ENCODE assay signal across 10 cellular contexts in the genomic region with DNA sequence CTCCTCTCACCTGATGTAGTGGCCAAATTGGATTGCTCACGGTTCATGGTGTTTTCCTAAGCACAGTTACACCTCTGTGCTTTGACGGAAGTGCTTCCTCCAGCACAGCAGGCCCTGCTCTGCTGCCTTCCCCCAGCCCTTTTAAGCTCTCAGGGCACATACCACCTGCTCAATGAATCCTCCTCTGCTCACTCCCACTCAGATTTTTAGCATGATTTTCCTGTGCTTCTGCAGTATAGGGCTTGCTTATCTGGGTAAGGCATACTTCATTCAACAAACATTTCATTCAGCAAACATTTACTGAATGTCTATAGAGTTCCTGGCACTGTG.
A peak's percentile ranks its signal among the peaks of the same experiment; 100 is the strongest.
DNase-seq lines count a peak whose midpoint lies in the region; ATAC-seq and TF ChIP-seq lines count a peak whose summit lies in the region.
"Had no signal": no experiment of that assay in that cellular context is flagged by ENCODE, and none has a peak within 500 bp of the region (broad histone marks: within the 10 kb centered on the region; RNA-seq: fewer than 3 reads in every experiment).

No MANE protein-coding gene starts in this region.

- H3K4me3 ChIP-seq in psoas muscle (no peak overlapping the region), gastroesophageal sphincter (no peak overlapping the region)
- H3K4me3 ChIP-seq: skin epidermis had no signal

- 75 to 86% (median 78%) methylated on average over 2 of the region's 2 CpGs for WGBS in psoas muscle, 3 donors
- WGBS in gastroesophageal sphincter (ENCODE audit: low coverage in 1 of 2), 2 donors: 88% methylated on average over 2 of the region's 2 CpGs; no CpG with 5 or more reads in 1 of the 2 donors

- peak; percentile 60 for DNase-seq in activated naive CD4-positive, alpha-beta T cell treated with anti-CD3 and anti-CD28 coated beads for 36 hours
- DNase-seq in progenitor cell of endocrine pancreas (ENCODE audit: low spot score, unreplicated experiment) (no peak), psoas muscle (no peak)
- DNase-seq: H7 had no signal

- no peaks in the 10 kb centered on the region for H3K27me3 ChIP-seq in psoas muscle (ENCODE audit: insufficient read depth in 3 of 3, low read length in 2 of 3)
- H3K27me3 ChIP-seq in gastroesophageal sphincter: no peaks in the 10 kb centered on the region

- no peaks in the 10 kb centered on the region for H3K27me3 Mint-ChIP-seq in activated naive CD4-positive, alpha-beta T cell treated with anti-CD3 and anti-CD28 coated beads for 36 hours (ENCODE audit: low read depth)
- peaks cover 17% of the 10 kb centered on the region for H3K27me3 Mint-ChIP-seq in progenitor cell of endocrine pancreas

- H3K9me3 Mint-ChIP-seq in activated naive CD4-positive, alpha-beta T cell treated with anti-CD3 and anti-CD28 coated beads for 36 hours: no peaks in the 10 kb centered on the region
- H3K9me3 Mint-ChIP-seq in progenitor cell of endocrine pancreas (ENCODE audit: low read depth): no peaks in the 10 kb centered on the region

- H3K4me3 Mint-ChIP-seq in activated naive CD4-positive, alpha-beta T cell treated with anti-CD3 and anti-CD28 coated beads for 36 hours: no peak overlapping the region
- no peak overlapping the region for H3K4me3 Mint-ChIP-seq in progenitor cell of endocrine pancreas (ENCODE audit: low read depth)

- no peaks in the 10 kb centered on the region for H3K9me3 ChIP-seq in psoas muscle
- H3K9me3 ChIP-seq in gastroesophageal sphincter: no peaks in the 10 kb centered on the region

- H3K4me1 Mint-ChIP-seq in activated naive CD4-positive, alpha-beta T cell treated with anti-CD3 and anti-CD28 coated beads for 36 hours (ENCODE audit: low read depth): peaks cover 44% of the 10 kb centered on the region
- peaks cover 25% of the 10 kb centered on the region for H3K4me1 Mint-ChIP-seq in progenitor cell of endocrine pancreas (ENCODE audit: low read depth)

- H3K4me1 ChIP-seq in psoas muscle (no peaks in the 10 kb centered on the region), gastroesophageal sphincter (peaks cover 0 to 5% (median 0%) of the 10 kb centered on the region in 3 donors)

- no peak for TF ChIP-seq POLR2A in gastroesophageal sphincter (IDR thresholded peaks at IDR 0.05)

- intact Hi-C loops in activated naive CD4-positive, alpha-beta T cell treated with anti-CD3 and anti-CD28 coated beads for 36 hours (cut with micrococcal nuclease): loop anchor here (1.0 kb wide), 3 partner anchors 42 to 74 kb away; a partner anchor contains a TSS
- intact Hi-C loops in psoas muscle (cut with DNase I): no loop called here

- no peaks in the 10 kb centered on the region for H3K36me3 Mint-ChIP-seq in activated naive CD4-positive, alpha-beta T cell treated with anti-CD3 and anti-CD28 coated beads for 36 hours (ENCODE audit: low read depth)
- H3K36me3 Mint-ChIP-seq in progenitor cell of endocrine pancreas (ENCODE audit: insufficient read depth): no peaks in the 10 kb centered on the region

- peak overlapping the region; percentile 82 for H3K27ac Mint-ChIP-seq in activated naive CD4-positive, alpha-beta T cell treated with anti-CD3 and anti-CD28 coated beads for 36 hours
- H3K27ac Mint-ChIP-seq in progenitor cell of endocrine pancreas: peak overlapping the region; percentile 37

- H3K27ac ChIP-seq in psoas muscle (no peak overlapping the region), gastroesophageal sphincter (no peak overlapping the region)
- H3K27ac ChIP-seq: epithelial cell of prostate had no signal

- CTCF ChIA-PET in activated naive CD4-positive, alpha-beta T cell treated with anti-CD3 and anti-CD28 coated beads for 36 hours (lab: Charles Lee): interaction anchor here (0.7 to 2.0 kb wide), 3 partner anchors 16 to 73 kb away, joined by 4 to 5 read pairs (median 4); no protein-coding TSS in a partner anchor

- no peak for TF ChIP-seq EP300 in gastroesophageal sphincter (IDR thresholded peaks at IDR 0.05)

- ATAC-seq in GM21367 (IDR thresholded peaks at IDR 0.05; ENCODE audit: unreplicated experiment) (peak; percentile 21), HG03354 (IDR thresholded peaks at IDR 0.05; ENCODE audit: poor library complexity, severe bottlenecking, unreplicated experiment) (peak; percentile 24), psoas muscle (no peak), SK-N-SH treated with all-trans-retinoic acid at 6 μM for 48 hours (no peak), gastroesophageal sphincter (no peak)

- no peaks in the 10 kb centered on the region for H3K36me3 ChIP-seq in psoas muscle (ENCODE audit: insufficient read depth in 1 of 2, low read depth in 1 of 2)
- no peaks in the 10 kb centered on the region for H3K36me3 ChIP-seq in gastroesophageal sphincter

- no peak for TF ChIP-seq CTCF in progenitor cell of endocrine pancreas (IDR thresholded peaks at IDR 0.05; ENCODE audit: unreplicated experiment)
- TF ChIP-seq CTCF in psoas muscle (IDR thresholded peaks at IDR 0.05): no peak
- no peak for TF ChIP-seq CTCF in gastroesophageal sphincter (IDR thresholded peaks at IDR 0.05)

TF ChIP-seq in SK-N-SH treated with all-trans-retinoic acid at 6 μM for 48 hours, 23 proteins besides CTCF, POLR2A, EP300 and RAD21:
- TF ChIP-seq ZFP30 (CRISPR knock-in tag; IDR thresholded peaks at IDR 0.05) (no peak), ESRRG (CRISPR knock-in tag; IDR thresholded peaks at IDR 0.05) (no peak)

Comparison
In these comparisons a context has a peak if more than half of its experiments do, and no peak if none do; other contexts are left out.
1. ATAC-seq: peak in GM21367 (single experiment) and HG03354 (single experiment); none in psoas muscle (0 of 4), SK-N-SH treated with all-trans-retinoic acid at 6 μM for 48 hours (single experiment) and gastroesophageal sphincter (single experiment).